In the genomic region with DNA sequence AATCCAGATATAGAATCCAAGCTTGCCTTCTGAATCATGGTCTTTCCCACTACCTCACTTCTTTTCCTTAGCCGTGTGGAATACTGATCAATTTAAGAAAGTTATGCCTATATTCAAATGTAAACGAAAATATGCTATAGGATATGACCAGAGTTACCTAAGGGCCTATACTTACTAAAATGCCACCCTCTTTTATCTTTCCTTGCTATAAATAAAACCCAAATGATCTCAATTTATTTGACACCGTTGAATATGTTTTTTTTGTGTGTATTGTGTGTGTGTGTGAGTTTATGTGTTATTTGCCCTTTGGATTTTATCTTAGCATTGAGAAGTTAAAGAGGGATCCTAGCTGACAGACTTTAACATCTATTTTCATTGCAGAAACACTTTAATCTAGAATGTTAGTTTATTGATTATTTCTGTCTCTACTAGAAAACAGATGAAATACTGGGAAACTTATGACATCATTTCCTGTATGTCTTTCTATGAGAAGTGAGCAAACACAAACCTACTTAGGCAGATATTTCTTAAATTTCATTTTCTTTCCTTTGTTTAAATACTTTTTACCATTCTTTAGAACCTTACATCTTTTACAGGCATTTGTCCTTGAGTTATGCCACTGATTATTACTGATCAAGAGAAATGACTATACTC, we compare ENCODE assay signal across 35 cellular contexts. TPM values are rescaled to one million over a fixed set of nuclear protein-coding genes. Genes with fewer than 3 reads are reported as not detected.
"Had no signal": no experiment of that assay in that cellular context is flagged by ENCODE, and none has a peak within 500 bp of the region (broad histone marks: within the 10 kb centered on the region; RNA-seq: fewer than 3 reads in every experiment).

No MANE protein-coding gene starts in this region.

- H3K4me3 Mint-ChIP-seq: natural killer cell; nephron; neural progenitor cell; stimulated activated memory B cell treated with anti-CD40 and anti-IgM and Interleukin-4, amounts not matched to agents 10 μg/mL and 1 μg/mL and 100 μg/mL, for 72 hours; stimulated activated naive CD8-positive, alpha-beta T cell treated with anti-CD3 and anti-CD28 coated beads, Interleukin-15, Interleukin-2, amounts not matched to agents 100 ng/mL and 50 ng/mL, for 24 hours had no signal

- ATAC-seq: natural killer cell; psoas muscle; right cardiac atrium; sciatic nerve; stimulated activated memory B cell treated with anti-CD40 and anti-IgM and Interleukin-4, amounts not matched to agents 10 μg/mL and 1 μg/mL and 100 μg/mL, for 72 hours had no signal

- H3K9me3 ChIP-seq: ovary, thoracic aorta, thyroid gland, upper lobe of left lung, vagina had no signal

- DNase-seq: natural killer cell; occipital lobe; ovary; posterior cingulate gyrus; psoas muscle; right cardiac atrium; spleen; stimulated activated CD4-positive, alpha-beta T cell treated with anti-CD3 and anti-CD28 coated beads, Interleukin-12 subunit alpha, Interleukin-12 subunit beta, amount 100 ng/mL, for 4 hours; stimulated activated CD4-positive, alpha-beta T cell treated with anti-CD3 and anti-CD28 coated beads, Interleukin-1b, Interleukin-23, amount 100 ng/mL, for 48 hours; stimulated activated CD4-positive, alpha-beta T cell treated with anti-CD3 and anti-CD28 coated beads, Interleukin-4, amount 100 ng/mL, for 1 hour; stimulated activated CD4-positive, alpha-beta T cell treated with anti-CD3 and anti-CD28 coated beads, Interleukin-4, amount 100 ng/mL, for 4 hours; stimulated activated CD8-positive, alpha-beta memory T cell treated with anti-CD3 and anti-CD28 coated beads, Interleukin-4, amount 100 ng/mL, for 48 hours; stimulated activated naive CD4-positive, alpha-beta T cell treated with Interleukin-2 at 50 U/mL for 16 hours; stomach; thyroid gland; trophoblast cell; upper lobe of left lung had no signal

- H3K27ac ChIP-seq: neural progenitor cell, ovary, parathyroid adenoma, psoas muscle, skin epidermis, spleen, stomach, thoracic aorta, thyroid gland, tibial nerve, upper lobe of left lung, vagina had no signal

- H3K4me2 ChIP-seq: neural progenitor cell, smooth muscle cell had no signal

- H2AFZ ChIP-seq: neural progenitor cell, parathyroid adenoma had no signal

- H3K79me2 ChIP-seq: parathyroid adenoma had no signal

- H3K36me3 Mint-ChIP-seq: natural killer cell; neural progenitor cell; stimulated activated memory B cell treated with anti-CD40 and anti-IgM and Interleukin-4, amounts not matched to agents 10 μg/mL and 1 μg/mL and 100 μg/mL, for 72 hours had no signal

- H3K27ac Mint-ChIP-seq: natural killer cell; nephron; neural progenitor cell; progenitor cell of endocrine pancreas; stimulated activated memory B cell treated with anti-CD40 and anti-IgM and Interleukin-4, amounts not matched to agents 10 μg/mL and 1 μg/mL and 100 μg/mL, for 72 hours; stimulated activated naive CD8-positive, alpha-beta T cell treated with anti-CD3 and anti-CD28 coated beads, Interleukin-15, Interleukin-2, amounts not matched to agents 100 ng/mL and 50 ng/mL, for 24 hours had no signal

- H3K27me3 ChIP-seq: neural progenitor cell, ovary, stomach, thyroid gland, tibial nerve, upper lobe of left lung, vagina had no signal

- H3K4me1 Mint-ChIP-seq: natural killer cell; nephron; neural progenitor cell; stimulated activated memory B cell treated with anti-CD40 and anti-IgM and Interleukin-4, amounts not matched to agents 10 μg/mL and 1 μg/mL and 100 μg/mL, for 72 hours had no signal

- H3K36me3 ChIP-seq: neural progenitor cell, ovary, spleen, stomach, thoracic aorta, thyroid gland, tibial nerve, upper lobe of left lung, vagina had no signal

- H3K4me3 ChIP-seq: neural progenitor cell, ovary, psoas muscle, skin epidermis, smooth muscle cell, spleen, stomach, thoracic aorta, thyroid gland, tibial nerve, upper lobe of left lung, vagina had no signal

- H3K9ac ChIP-seq: neural progenitor cell, parathyroid adenoma had no signal

- H3K9me3 Mint-ChIP-seq: natural killer cell; stimulated activated memory B cell treated with anti-CD40 and anti-IgM and Interleukin-4, amounts not matched to agents 10 μg/mL and 1 μg/mL and 100 μg/mL, for 72 hours; stimulated activated naive CD8-positive, alpha-beta T cell treated with anti-CD3 and anti-CD28 coated beads, Interleukin-15, Interleukin-2, amounts not matched to agents 100 ng/mL and 50 ng/mL, for 24 hours had no signal

- H3K4me1 ChIP-seq: neural progenitor cell, parathyroid adenoma, psoas muscle, spleen, stomach, thyroid gland, tibial nerve, upper lobe of left lung, vagina had no signal

- FAIRE-seq: urothelium cell line had no signal

RNA-seq across cellular contexts. Expression of a gene that starts 2.0 kb away (rescaled TPM):
- total RNA-seq: natural killer cell, osteoblast, psoas muscle, right cardiac atrium, sciatic nerve, subcutaneous adipose tissue, thoracic aorta, thyroid gland, tibial nerve, upper lobe of left lung, ureter, vagina had no signal
- polyA plus RNA-seq: ovary, psoas muscle, right cardiac atrium, smooth muscle cell, spleen, stomach had no signal

RNA-seq across cellular contexts. Expression of a gene that starts 4.9 kb away (rescaled TPM):
- total RNA-seq: natural killer cell, ovary, psoas muscle, right cardiac atrium, spleen, stomach, subcutaneous adipose tissue, thoracic aorta, tibial nerve, upper lobe of left lung, ureter had no signal
- polyA plus RNA-seq: ovary, psoas muscle, right cardiac atrium, smooth muscle cell, stomach had no signal

RNA-seq across cellular contexts. Expression of a gene that starts 9.6 kb away (rescaled TPM):
- total RNA-seq: natural killer cell, osteoblast, ovary, progenitor cell of endocrine pancreas, psoas muscle, right cardiac atrium, sciatic nerve, smooth muscle cell, spleen, stomach, subcutaneous adipose tissue, temporal lobe, thoracic aorta, ureter, vagina had no signal
- polyA plus RNA-seq: neural cell, ovary, psoas muscle, smooth muscle cell, spleen, stomach had no signal

RNA-seq across cellular contexts. Expression of a gene that starts 14.1 kb away (rescaled TPM):
- total RNA-seq: psoas muscle, vagina had no signal
- polyA plus RNA-seq: right cardiac atrium, stomach had no signal
